In the genomic region with DNA sequence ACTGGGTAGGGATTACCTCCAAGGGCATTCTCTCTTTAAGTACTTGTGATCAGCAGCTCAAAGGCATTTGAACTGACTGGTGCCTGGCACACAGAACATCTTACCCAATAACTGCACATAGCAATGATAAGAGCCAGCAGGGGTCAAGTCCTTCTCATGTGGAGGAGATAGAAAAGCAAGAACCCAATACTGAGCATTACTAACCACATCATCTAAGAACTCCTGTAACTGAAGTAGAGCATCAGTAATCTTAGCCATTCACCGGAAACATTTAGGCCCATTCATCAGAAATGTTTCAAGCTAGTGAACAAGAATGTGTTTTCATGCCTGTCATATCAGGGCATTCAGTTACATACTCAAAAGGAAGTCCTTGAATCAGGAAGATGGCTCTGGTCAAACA, we compare ENCODE assay signal across 16 cellular contexts. TPM values are rescaled to one million over a fixed set of nuclear protein-coding genes. Genes with fewer than 3 reads are reported as not detected.
A peak's percentile ranks its signal among the peaks of the same experiment; 100 is the strongest.
DNase-seq lines count a peak whose midpoint lies in the region; ATAC-seq and TF ChIP-seq lines count a peak whose summit lies in the region.
"Had no signal": no experiment of that assay in that cellular context is flagged by ENCODE, and none has a peak within 500 bp of the region (broad histone marks: within the 10 kb centered on the region; RNA-seq: fewer than 3 reads in every experiment).

No MANE protein-coding gene starts in this region.

- H3K27me3 ChIP-seq in heart left ventricle: no peaks in the 10 kb centered on the region
- no peaks in the 10 kb centered on the region for H3K27me3 ChIP-seq in suprapubic skin
- H3K27me3 ChIP-seq: stomach had no signal

- peaks cover 66% of the 10 kb centered on the region for H3K4me1 Mint-ChIP-seq in activated T-cell treated with anti-CD3 and anti-CD28 coated beads, Interleukin-2, amount 50 U/mL, for 24 hours (ENCODE audit: low read depth)
- H3K4me1 Mint-ChIP-seq in activated T-cell treated with anti-CD3 and anti-CD28 coated beads, Interleukin-2, amount 50 U/mL, for 4 hours (ENCODE audit: low read depth): peaks cover 58% of the 10 kb centered on the region
- H3K4me1 Mint-ChIP-seq in activated naive CD8-positive, alpha-beta T cell treated with anti-CD3 and anti-CD28 coated beads for 36 hours: peaks cover 43% of the 10 kb centered on the region

- no peak for ATAC-seq in activated T-cell treated with anti-CD3 and anti-CD28 coated beads, Interleukin-2, amount 50 U/mL, for 4 hours
- peak in 2 of 4 donors; percentile 44 to 56 for ATAC-seq in heart left ventricle

- no peaks in the 10 kb centered on the region for H3K36me3 ChIP-seq in heart left ventricle
- H3K36me3 ChIP-seq in suprapubic skin: no peaks in the 10 kb centered on the region
- H3K36me3 ChIP-seq: stomach had no signal

- no peak for DNase-seq in activated T-cell treated with anti-CD3 and anti-CD28 coated beads, Interleukin-2, amount 50 U/mL, for 24 hours
- DNase-seq in activated T-cell treated with anti-CD3 and anti-CD28 coated beads, Interleukin-2, amount 50 U/mL, for 4 hours: no peak
- DNase-seq in activated naive CD8-positive, alpha-beta T cell treated with anti-CD3 and anti-CD28 coated beads for 36 hours: no peak
- DNase-seq in heart left ventricle (peak in 2 of 5 donors; percentile 40 to 63), suprapubic skin (ENCODE audit: low spot score in 2 of 2) (no peak), ureter (ENCODE audit: low spot score) (no peak), NCI-H2107 treated with DMSO at 0.1 percent for 48 hours (lab: John Stamatoyannopoulos, UW; ENCODE audit: unreplicated experiment) (no peak)
- no peak for DNase-seq in NK-92 treated with Interleukin-12 subunit alpha and Interleukin-12 subunit beta, amount 100 ng/mL, for 24 hours (lab: John Stamatoyannopoulos, UW)
- DNase-seq: activated naive CD4-positive, alpha-beta T cell treated with anti-CD3 and anti-CD28 coated beads for 36 hours; KG1; mammary epithelial cell; NCI-H187 treated with DMSO at 0.1 percent for 48 hours; NCI-H526; nephron progenitor cell; stomach had no signal

- H3K4me3 ChIP-seq in heart left ventricle: no peak overlapping the region
- no peak overlapping the region for H3K4me3 ChIP-seq in suprapubic skin
- H3K4me3 ChIP-seq: stomach had no signal

- TF ChIP-seq CTCF in heart left ventricle (IDR thresholded peaks at IDR 0.05) (no peak), suprapubic skin (IDR thresholded peaks at IDR 0.05) (no peak)

- intact Hi-C loops in heart left ventricle (cut with DNase I): no loop called here

- no peaks in the 10 kb centered on the region for H3K27me3 Mint-ChIP-seq in activated T-cell treated with anti-CD3 and anti-CD28 coated beads, Interleukin-2, amount 50 U/mL, for 24 hours
- peaks cover 2% of the 10 kb centered on the region for H3K27me3 Mint-ChIP-seq in activated T-cell treated with anti-CD3 and anti-CD28 coated beads, Interleukin-2, amount 50 U/mL, for 4 hours (ENCODE audit: low read depth)
- no peaks in the 10 kb centered on the region for H3K27me3 Mint-ChIP-seq in activated naive CD8-positive, alpha-beta T cell treated with anti-CD3 and anti-CD28 coated beads for 36 hours

- no peak for TF ChIP-seq EP300 in suprapubic skin (IDR thresholded peaks at IDR 0.05)

- H3K4me3 Mint-ChIP-seq in activated T-cell treated with anti-CD3 and anti-CD28 coated beads, Interleukin-2, amount 50 U/mL, for 24 hours: no peak overlapping the region
- H3K4me3 Mint-ChIP-seq in activated T-cell treated with anti-CD3 and anti-CD28 coated beads, Interleukin-2, amount 50 U/mL, for 4 hours: no peak overlapping the region
- H3K4me3 Mint-ChIP-seq in activated naive CD8-positive, alpha-beta T cell treated with anti-CD3 and anti-CD28 coated beads for 36 hours: no peak overlapping the region
- H3K4me3 Mint-ChIP-seq: activated naive CD4-positive, alpha-beta T cell treated with anti-CD3 and anti-CD28 coated beads for 36 hours; nephron progenitor cell; T-helper 2 cell treated with Interferon-gamma antibody and Interleukin-4, amounts not matched to agents 5 μg/mL and 100 μg/mL, for 36 hours had no signal

- H3K36me3 Mint-ChIP-seq in activated T-cell treated with anti-CD3 and anti-CD28 coated beads, Interleukin-2, amount 50 U/mL, for 24 hours (ENCODE audit: low read depth): no peaks in the 10 kb centered on the region
- H3K36me3 Mint-ChIP-seq in activated T-cell treated with anti-CD3 and anti-CD28 coated beads, Interleukin-2, amount 50 U/mL, for 4 hours (ENCODE audit: insufficient read depth): no peaks in the 10 kb centered on the region
- H3K36me3 Mint-ChIP-seq in activated naive CD8-positive, alpha-beta T cell treated with anti-CD3 and anti-CD28 coated beads for 36 hours: no peaks in the 10 kb centered on the region

- H3K9me3 Mint-ChIP-seq in activated T-cell treated with anti-CD3 and anti-CD28 coated beads, Interleukin-2, amount 50 U/mL, for 24 hours: no peaks in the 10 kb centered on the region
- H3K9me3 Mint-ChIP-seq in activated T-cell treated with anti-CD3 and anti-CD28 coated beads, Interleukin-2, amount 50 U/mL, for 4 hours: no peaks in the 10 kb centered on the region
- no peaks in the 10 kb centered on the region for H3K9me3 Mint-ChIP-seq in activated naive CD8-positive, alpha-beta T cell treated with anti-CD3 and anti-CD28 coated beads for 36 hours
- H3K9me3 Mint-ChIP-seq: activated naive CD4-positive, alpha-beta T cell treated with anti-CD3 and anti-CD28 coated beads for 36 hours; nephron progenitor cell; T-helper 2 cell treated with Interferon-gamma antibody and Interleukin-4, amounts not matched to agents 5 μg/mL and 100 μg/mL, for 36 hours had no signal

- peak overlapping the region; percentile 70 to 89 (median 82) for H3K27ac ChIP-seq in heart left ventricle
- H3K27ac ChIP-seq in suprapubic skin: peak overlapping the region; percentile 14

- H3K9me3 ChIP-seq in heart left ventricle (no peaks in the 10 kb centered on the region), suprapubic skin (no peaks in the 10 kb centered on the region)
- H3K9me3 ChIP-seq: stomach had no signal

- H3K27ac Mint-ChIP-seq in activated T-cell treated with anti-CD3 and anti-CD28 coated beads, Interleukin-2, amount 50 U/mL, for 24 hours: peak overlapping the region; percentile 55
- H3K27ac Mint-ChIP-seq in activated naive CD8-positive, alpha-beta T cell treated with anti-CD3 and anti-CD28 coated beads for 36 hours: peak overlapping the region; percentile 11
- H3K27ac Mint-ChIP-seq: activated naive CD4-positive, alpha-beta T cell treated with anti-CD3 and anti-CD28 coated beads for 36 hours; nephron progenitor cell; T-helper 2 cell treated with Interferon-gamma antibody and Interleukin-4, amounts not matched to agents 5 μg/mL and 100 μg/mL, for 36 hours had no signal

- 39 to 69% (median 58%) methylated on average over 1 of the region's 1 CpG for WGBS in heart left ventricle, 4 donors
- WGBS in suprapubic skin: 81% methylated on average over 1 of the region's 1 CpG

- H3K4me1 ChIP-seq in heart left ventricle: peaks cover 8 to 68% (median 47%) of the 10 kb centered on the region in 12 donors
- peaks cover 58% of the 10 kb centered on the region for H3K4me1 ChIP-seq in suprapubic skin

- TF ChIP-seq POLR2A in heart left ventricle (IDR thresholded peaks at IDR 0.05): no peak
- TF ChIP-seq POLR2A in suprapubic skin (IDR thresholded peaks at IDR 0.05): no peak

RNA-seq across cellular contexts. Expression of a gene that starts 33.6 kb away (rescaled TPM):
- total RNA-seq in activated T-cell treated with anti-CD3 and anti-CD28 coated beads, Interleukin-2, amount 50 U/mL, for 4 hours: 10 to 100 TPM; 23.2 to 29.1 (median 24.6) TPM
- total RNA-seq in activated naive CD8-positive, alpha-beta T cell treated with anti-CD3 and anti-CD28 coated beads for 36 hours: 10 to 100 TPM; 32.9 to 34.2 TPM
- total RNA-seq in heart left ventricle (10 to 100 TPM; 14.2 to 17.0 (median 15.0) TPM), suprapubic skin (10 to 100 TPM in 1 of 4 donors, 1 to 10 TPM in 3; 6.7 to 31.5 (median 8.9) TPM), ureter (28.2 TPM)
- polyA plus RNA-seq in heart left ventricle: 10 to 100 TPM; 14.8 to 25.5 TPM

RNA-seq across cellular contexts. Expression of a gene that starts 50.8 kb away (rescaled TPM):
- 100 to 1,000 TPM in 2 of 3 donors, 10 to 100 TPM in 1; 92.6 to 113 (median 106) TPM for total RNA-seq in activated T-cell treated with anti-CD3 and anti-CD28 coated beads, Interleukin-2, amount 50 U/mL, for 4 hours
- 100 to 1,000 TPM; 225 to 235 TPM for total RNA-seq in activated naive CD8-positive, alpha-beta T cell treated with anti-CD3 and anti-CD28 coated beads for 36 hours
- total RNA-seq in heart left ventricle (100 to 1,000 TPM in 7 of 9 donors, 10 to 100 TPM in 2; 55.5 to 403 (median 156) TPM), suprapubic skin (100 to 1,000 TPM; 109 to 247 (median 171) TPM), ureter (152 TPM)
- 100 to 1,000 TPM; 258 to 387 TPM for polyA plus RNA-seq in heart left ventricle
